8 cellular contexts compared by ENCODE assay signal in genomic region chr7:110442386-110442837, GRCh38.
A peak's percentile ranks its signal among the peaks of the same experiment; 100 is the strongest.
DNase-seq lines count a peak whose midpoint lies in the region; ATAC-seq and TF ChIP-seq lines count a peak whose summit lies in the region.

No MANE protein-coding gene starts in this region.

- H3K4me1 Mint-ChIP-seq in CD14-positive monocyte: no peaks in the 10 kb centered on the region

- CTCF ChIA-PET in RWPE1 (lab: Yijun Ruan, JAX): interaction anchor here (0.6 to 0.8 kb wide), 5 partner anchors 9 to 598 kb away, joined by 3 to 6 read pairs (median 3); no protein-coding TSS in a partner anchor

- 0 out of 2 replicates have a peak, but pooled peaks have one; percentile 8 for TF ChIP-seq CTCF in RWPE1 (conservative IDR thresholded peaks at IDR 0.05; ENCODE audit: low read depth)
- no peak for TF ChIP-seq CTCF in CD14-positive monocyte (IDR thresholded peaks at IDR 0.05)

- no peak overlapping the region for H3K4me3 Mint-ChIP-seq in CD14-positive monocyte

- H3K27ac ChIP-seq in RWPE1: no peak overlapping the region

- POLR2A ChIA-PET in RWPE1 (lab: Yijun Ruan, JAX; ENCODE audit: low non-redundant PET): no interaction called here

- peaks cover 0 to 1% (median 0%) of the 10 kb centered on the region in 3 donors for H3K27me3 Mint-ChIP-seq in CD14-positive monocyte (ENCODE audit: low read depth in 3 of 3)

- peaks cover 0 to 14% (median 5%) of the 10 kb centered on the region in 7 donors for H3K9me3 Mint-ChIP-seq in CD14-positive monocyte

- intact Hi-C loops in CD14-positive monocyte (cut with micrococcal nuclease): no loop called here

- DNase-seq in COR-L47 (lab: John Stamatoyannopoulos, UW) (peak; percentile 50), HK-2 (ENCODE audit: unreplicated experiment) (peak; percentile 48), RWPE1 (ENCODE audit: low spot score) (peak; percentile 44), foreskin melanocyte (peak; percentile 35), superior temporal gyrus (ENCODE audit: extremely low spot score) (no peak), NOMO-1 treated with dmso at 0.1 percent for 144 hours (lab: John Stamatoyannopoulos, UW; ENCODE audit: unreplicated experiment) (no peak), CD14-positive monocyte (ENCODE audit: low spot score) (no peak)

- ATAC-seq in GM18868 (IDR thresholded peaks at IDR 0.05; ENCODE audit: unreplicated experiment): peak; percentile 89

- H3K27ac Mint-ChIP-seq in CD14-positive monocyte: no peak overlapping the region

- no peaks in the 10 kb centered on the region for H3K36me3 Mint-ChIP-seq in CD14-positive monocyte

Comparison
In these comparisons a context has a peak if more than half of its experiments do, and no peak if none do; other contexts are left out.
1. DNase-seq: peak in COR-L47 (single experiment), HK-2 (single experiment), RWPE1 (single experiment) and foreskin melanocyte (single experiment); none in superior temporal gyrus (single experiment), NOMO-1 treated with dmso at 0.1 percent for 144 hours (single experiment) and CD14-positive monocyte (single experiment).